ENCODE assay signal across 13 cellular contexts in genomic region chr15:35912196-35912595, GRCh38.
DNase-seq lines count a peak whose midpoint lies in the region; FAIRE-seq and TF ChIP-seq lines count a peak whose summit lies in the region.
"Had no signal": no experiment of that assay in that cellular context is flagged by ENCODE, and none has a peak within 500 bp of the region (broad histone marks: within the 10 kb centered on the region; RNA-seq: fewer than 3 reads in every experiment).

No MANE protein-coding gene starts in this region.

- H3K18ac ChIP-seq in H1 (ENCODE audit: extremely low read depth, low read length) = no peak overlapping the region

- peak; percentile 48 to 66 for TF ChIP-seq RAD21 in H1 (IDR thresholded peaks at IDR 0.05 in 1 of 2, conservative IDR thresholded peaks at IDR 0.05 in 1 of 2; ENCODE audit: low read depth in 2 of 2, low read length in 2 of 2)
- peak; percentile 85 to 87 for TF ChIP-seq RAD21 in liver (IDR thresholded peaks at IDR 0.05)

- H2BK5ac ChIP-seq in H1 (ENCODE audit: low read depth, low read length) = no peak overlapping the region

- H3K23me2 ChIP-seq in H1 (ENCODE audit: low read depth, low read length) = no peaks in the 10 kb centered on the region

- H3K9ac ChIP-seq in H1 (replicated peaks in 1 of 4; ENCODE audit: extremely low read depth in 1 of 4, low read depth in 3 of 4, low read length in 3 of 4) (no peak overlapping the region), liver (ENCODE audit: low read depth in 1 of 2, low read length in 2 of 2) (no peak overlapping the region)

- H3K27me3 ChIP-seq in H1 (replicated peaks in 1 of 4; ENCODE audit: control insufficient read depth in 3 of 4, extremely low read depth in 1 of 4, insufficient read depth in 3 of 4, low read length in 3 of 4) (no peaks in the 10 kb centered on the region), liver (ENCODE audit: control insufficient read depth in 4 of 4, insufficient read depth in 4 of 4, low read length in 3 of 4) (no peaks in the 10 kb centered on the region)

- no peak overlapping the region for H2BK12ac ChIP-seq in H1 (ENCODE audit: low read depth, low read length)

- H4K20me1 ChIP-seq in H1 (replicated peaks in 1 of 2; ENCODE audit: control insufficient read depth in 1 of 2, insufficient read depth in 2 of 2, low read length in 2 of 2) = no peaks in the 10 kb centered on the region

- no peak overlapping the region for H2AFZ ChIP-seq in H1 (ENCODE audit: low read length)

- no peak for FAIRE-seq in H1 (lab: Jason Lieb, UNC)
- FAIRE-seq: H54 had no signal

- no peak overlapping the region for H3K4me2 ChIP-seq in H1 (ENCODE audit: insufficient read depth in 1 of 2, low read depth in 2 of 2, low read length in 2 of 2)

- H3K79me1 ChIP-seq in H1 (ENCODE audit: low read depth, low read length) = no peaks in the 10 kb centered on the region

- H3K56ac ChIP-seq in H1 (replicated peaks; ENCODE audit: insufficient read length, low read depth, low read length) = no peak overlapping the region

- DNase-seq in AG09309 (ENCODE audit: low read depth) = no peak
- peak; percentile 3 for DNase-seq in M059J (ENCODE audit: low read depth)
- no peak for DNase-seq in H1 (ENCODE audit: low read depth in 1 of 2, low spot score in 2 of 2)
- no peak for DNase-seq in AML-193 (lab: John Stamatoyannopoulos, UW)
- no peak for DNase-seq in HUDEP-2 (lab: John Stamatoyannopoulos, UW; ENCODE audit: unreplicated experiment in 76 of 76)
- no peak for DNase-seq in superior temporal gyrus (ENCODE audit: extremely low spot score)
- no peak for DNase-seq in NOMO-1 treated with dmso at 0.1 percent for 144 hours (lab: John Stamatoyannopoulos, UW; ENCODE audit: unreplicated experiment)
- DNase-seq: activated CD4-positive, CD25-positive, alpha-beta regulatory T cell treated with anti-CD3 and anti-CD28 coated beads, Interleukin-2, amount 50 U/mL, for 72 hours; CD8-positive, alpha-beta T cell; NCI-H226; SHP77 treated with DMSO at 0.1 percent for 48 hours had no signal

- POLR2A ChIA-PET in H1 (lab: Charles Lee; ENCODE audit: partially characterized antibody) = no interaction called here

- H3K27ac ChIP-seq in H1 (ENCODE audit: low read depth, low read length) (no peak overlapping the region), liver (ENCODE audit: low read depth in 1 of 2, low read length in 2 of 2) (no peak overlapping the region)

- TF ChIP-seq EP300 in H1 (IDR thresholded peaks at IDR 0.05; ENCODE audit: borderline replicate concordance in 1 of 2, low read depth in 2 of 2, low read length in 2 of 2) = no peak

- no peaks in the 10 kb centered on the region for H3K79me2 ChIP-seq in H1 (ENCODE audit: control insufficient read depth in 1 of 2, insufficient read depth in 2 of 2, low read length in 2 of 2)

- H3K36me3 ChIP-seq in H1 (ENCODE audit: control insufficient read depth in 2 of 4, insufficient read depth in 4 of 4, low read length in 3 of 4) (no peaks in the 10 kb centered on the region), liver (ENCODE audit: control insufficient read depth in 4 of 4, insufficient read depth in 3 of 4, low read depth in 1 of 4, low read length in 3 of 4) (no peaks in the 10 kb centered on the region)

- CTCF ChIA-PET in H1 (lab: Charles Lee; ENCODE audit: partially characterized antibody) = interaction anchor here (1.0 to 3.3 kb wide), 4 partner anchors 17 to 206 kb away, joined by 3 to 13 read pairs (median 4); no protein-coding TSS in a partner anchor

- no peak overlapping the region for H2BK15ac ChIP-seq in H1 (ENCODE audit: low read length)

- H3K4me3 ChIP-seq in AG09309 (ENCODE audit: control insufficient read depth, low read depth, low read length) (no peak overlapping the region), H1 (ENCODE audit: extremely low read depth in 1 of 4, insufficient read depth in 2 of 4, low read depth in 3 of 4, low read length in 4 of 4) (no peak overlapping the region), liver (ENCODE audit: low read depth in 1 of 3, low read length in 3 of 3) (no peak overlapping the region)

- peak; percentile 50 for TF ChIP-seq CTCF in AG09309 (IDR thresholded peaks at IDR 0.05; ENCODE audit: control insufficient read depth, insufficient read depth, low read depth, low read length, missing control alignments)
- peak in 2 of 3 experiments; percentile 19 to 34; a peak in 2 of 4 replicates for TF ChIP-seq CTCF in H1 (IDR thresholded peaks at IDR 0.05; ENCODE audit: control extremely low read depth in 1 of 3, insufficient read depth in 1 of 3, low read depth in 1 of 3, low read length in 3 of 3)
- TF ChIP-seq CTCF in liver (IDR thresholded peaks at IDR 0.05; ENCODE audit: low read depth, low read length, missing input control) = peak; percentile 50

- H3K9me3 ChIP-seq in H1 (ENCODE audit: insufficient read depth in 2 of 2, low read depth in 1 of 2, low read length in 1 of 2) (no peaks in the 10 kb centered on the region), liver (ENCODE audit: control insufficient read depth in 4 of 4, low read length in 3 of 4) (peaks cover 0 to 4% (median 2%) of the 10 kb centered on the region in 4 donors)

- no peak overlapping the region for H2BK20ac ChIP-seq in H1 (ENCODE audit: low read length)

- no peak overlapping the region for H2AK5ac ChIP-seq in H1 (ENCODE audit: low read depth, low read length)

- H3K14ac ChIP-seq in H1 (ENCODE audit: insufficient read length) = no peak overlapping the region

- H3K23ac ChIP-seq in H1 (ENCODE audit: insufficient read length) = no peak overlapping the region

- no peak overlapping the region for H4K5ac ChIP-seq in H1 (ENCODE audit: insufficient read length, low read depth, low read length)

- WGBS in H1 (ENCODE audit: extremely low coverage in 1 of 2, insufficient coverage in 1 of 2, insufficient read length in 1 of 2, insufficient replicate concordance in 2 of 2, low coverage in 1 of 2, low lambda C conversion rate in 2 of 2, missing lambda C conversion rate in 1 of 2), 2 experiments = 82% methylated on average over 2 of the region's 2 CpGs; no CpG with 5 or more reads in 1 of the 2 experiments
- WGBS in liver = 66% methylated on average over 2 of the region's 2 CpGs

- no peak overlapping the region for H2BK120ac ChIP-seq in H1 (replicated peaks; ENCODE audit: low read depth, low read length)

- H4K8ac ChIP-seq in H1 (ENCODE audit: extremely low read depth, insufficient read depth, low read length) = no peak overlapping the region

- H3K4me1 ChIP-seq in H1 (replicated peaks in 1 of 4; ENCODE audit: control insufficient read depth in 3 of 4, insufficient read depth in 4 of 4, low read length in 3 of 4) (no peaks in the 10 kb centered on the region), liver (ENCODE audit: control insufficient read depth in 4 of 4, insufficient read depth in 4 of 4, low read length in 3 of 4) (peaks cover 0 to 5% (median 2%) of the 10 kb centered on the region in 4 donors)

- no peak overlapping the region for H3K4ac ChIP-seq in H1 (replicated peaks; ENCODE audit: insufficient read length, low read depth, low read length)

- TF ChIP-seq POLR2A in H1 (IDR thresholded peaks at IDR 0.05; ENCODE audit: control extremely low read depth in 1 of 2, low read depth in 2 of 2, low read length in 2 of 2) = no peak

- H4K91ac ChIP-seq in H1 (replicated peaks; ENCODE audit: insufficient read length, low read length) = no peak overlapping the region

TF ChIP-seq in H1, 55 proteins besides CTCF, POLR2A, EP300 and RAD21:
- TF ChIP-seq KDM4A (IDR thresholded peaks at IDR 0.05; ENCODE audit: low read depth, low read length, severe bottlenecking) = no peak
- TF ChIP-seq, protein P1, sequence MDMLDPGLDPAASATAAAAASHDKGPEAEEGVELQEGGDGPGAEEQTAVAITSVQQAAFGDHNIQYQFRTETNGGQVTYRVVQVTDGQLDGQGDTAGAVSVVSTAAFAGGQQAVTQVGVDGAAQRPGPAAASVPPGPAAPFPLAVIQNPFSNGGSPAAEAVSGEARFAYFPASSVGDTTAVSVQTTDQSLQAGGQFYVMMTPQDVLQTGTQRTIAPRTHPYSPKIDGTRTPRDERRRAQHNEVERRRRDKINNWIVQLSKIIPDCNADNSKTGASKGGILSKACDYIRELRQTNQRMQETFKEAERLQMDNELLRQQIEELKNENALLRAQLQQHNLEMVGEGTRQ (IDR thresholded peaks at IDR 0.05; ENCODE audit: low read length) = no peak
- TF ChIP-seq SIN3A (conservative IDR thresholded peaks at IDR 0.05 in 1 of 2, IDR thresholded peaks at IDR 0.05 in 1 of 2; ENCODE audit: low read depth in 1 of 2, low read length in 2 of 2) = no peak
- TF ChIP-seq TBP (IDR thresholded peaks at IDR 0.05; ENCODE audit: low read depth, low read length) = no peak
- no peak for TF ChIP-seq NANOG (IDR thresholded peaks at IDR 0.05; ENCODE audit: insufficient read depth, low read depth, low read length, poor library complexity, severe bottlenecking)

TF ChIP-seq in liver, 16 proteins besides CTCF, POLR2A, EP300 and RAD21:
- TF ChIP-seq REST (IDR thresholded peaks at IDR 0.05) (no peak), TAF1 (conservative IDR thresholded peaks at IDR 0.05) (no peak), GABPA (IDR thresholded peaks at IDR 0.05 in 1 of 2, conservative IDR thresholded peaks at IDR 0.05 in 1 of 2) (no peak), FOXA2 (IDR thresholded peaks at IDR 0.05) (no peak), JUND (IDR thresholded peaks at IDR 0.05) (no peak), FOXA1 (IDR thresholded peaks at IDR 0.05) (no peak)
